6 cellular contexts compared by ENCODE assay signal in the genomic region with DNA sequence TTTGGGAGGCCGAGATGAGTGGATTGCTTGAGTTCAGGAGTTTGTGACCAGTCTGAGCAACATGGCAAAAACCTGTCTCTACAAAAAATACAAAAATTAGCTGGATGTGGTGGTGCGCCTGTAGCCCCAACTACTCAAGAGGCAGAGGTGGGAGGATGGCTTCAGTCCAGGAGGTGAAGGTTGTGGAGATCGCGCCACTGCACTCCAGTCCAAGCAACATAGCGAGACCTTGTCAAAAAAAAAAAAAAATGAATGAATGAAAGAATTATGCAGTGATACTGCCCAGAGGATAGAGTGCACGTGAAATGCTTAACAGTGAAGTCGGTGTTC. TPM values are rescaled to one million over a fixed set of nuclear protein-coding genes. Genes with fewer than 3 reads are reported as not detected.
DNase-seq lines count a peak whose midpoint lies in the region; ATAC-seq and TF ChIP-seq lines count a peak whose summit lies in the region.

No MANE protein-coding gene starts in this region.

- H3K27ac ChIP-seq in A673 (ENCODE audit: low read depth, low read length, poor library complexity, severe bottlenecking) (no peak overlapping the region), OCI-LY7 (ENCODE audit: low read depth, low read length, poor library complexity, severe bottlenecking) (no peak overlapping the region), iPS-20b (ENCODE audit: low read length) (no peak overlapping the region)

- H3K79me2 ChIP-seq in OCI-LY7 (ENCODE audit: insufficient read depth, low read depth, low read length): peaks cover 10% of the 10 kb centered on the region; the same call in 1 of the 2 replicates

- no peaks in the 10 kb centered on the region for H4K20me1 ChIP-seq in OCI-LY7 (ENCODE audit: insufficient read depth, low read length)

- POLR2A ChIA-PET in A673 (lab: Charles Lee; ENCODE audit: low non-redundant PET): interaction anchor here (0.7 kb wide), 1 partner anchor 9 kb away, joined by 3 read pairs; no protein-coding TSS in a partner anchor
- POLR2A ChIA-PET in OCI-LY7 (lab: Charles Lee): interaction anchor here (0.6 kb wide), 1 partner anchor 1744 kb away, joined by 3 read pairs; no protein-coding TSS in a partner anchor

- BruUV-seq in A673 (replicated peaks; lab: Mats Ljungman, UMichigan) (no TSS peak), OCI-LY7 (replicated peaks; lab: Mats Ljungman, UMichigan) (no TSS peak)

- CTCF ChIA-PET in A673 (lab: Charles Lee) (no interaction called here), OCI-LY7 (lab: Charles Lee; ENCODE audit: unreplicated experiment) (no interaction called here)

- DNase-seq in A673 (ENCODE audit: low spot score) (no peak), OCI-LY7 (ENCODE audit: low spot score) (no peak), SHP77 treated with DMSO at 0.1 percent for 48 hours (lab: John Stamatoyannopoulos, UW) (no peak), NCI-H1694 treated with DMSO at 0.1 percent for 48 hours (lab: John Stamatoyannopoulos, UW) (no peak)

- H2AFZ ChIP-seq in OCI-LY7 (ENCODE audit: low read length): no peak overlapping the region

- H3K9me2 ChIP-seq in OCI-LY7 (ENCODE audit: insufficient read depth, low read length): no peaks in the 10 kb centered on the region

- peak overlapping the region; percentile 55; the same call in 1 of the 2 replicates for H3K4me2 ChIP-seq in OCI-LY7 (ENCODE audit: low read length)

- TF ChIP-seq CTCF in A673 (conservative IDR thresholded peaks at IDR 0.05; ENCODE audit: low read depth, low read length) (no peak), OCI-LY7 (conservative IDR thresholded peaks at IDR 0.05; ENCODE audit: low read length) (no peak)

- no peaks in the 10 kb centered on the region for H3K9me3 ChIP-seq in A673 (ENCODE audit: low read depth, low read length, poor library complexity, severe bottlenecking)
- H3K9me3 ChIP-seq in OCI-LY7 (ENCODE audit: low read length): no peaks in the 10 kb centered on the region
- no peaks in the 10 kb centered on the region for H3K9me3 ChIP-seq in iPS-20b (ENCODE audit: insufficient read depth, low read depth, low read length)

- no peak overlapping the region for H3K9ac ChIP-seq in iPS-20b (ENCODE audit: low read depth, low read length)

- H3K27me3 ChIP-seq in A673 (replicated peaks; ENCODE audit: insufficient read depth, low read depth, low read length, poor library complexity) (no peaks in the 10 kb centered on the region), iPS-20b (ENCODE audit: insufficient read depth, low read length) (no peaks in the 10 kb centered on the region)

- no peak for ATAC-seq in GM19351 (IDR thresholded peaks at IDR 0.05; ENCODE audit: unreplicated experiment)

- peak overlapping the region; percentile 93 for H3K4me3 ChIP-seq in A673 (ENCODE audit: low read depth, low read length, poor library complexity, severe bottlenecking)
- H3K4me3 ChIP-seq in OCI-LY7 (ENCODE audit: low read depth, low read length, poor library complexity, severe bottlenecking): peak overlapping the region; percentile 89
- H3K4me3 ChIP-seq in iPS-20b (ENCODE audit: low read length): peak overlapping the region; percentile 48; the same call in 1 of the 2 replicates

- H3K36me3 ChIP-seq in A673 (ENCODE audit: insufficient read depth, low read length, poor library complexity, severe bottlenecking): no peaks in the 10 kb centered on the region
- H3K36me3 ChIP-seq in OCI-LY7 (ENCODE audit: insufficient read depth, low read length): peaks cover 27% of the 10 kb centered on the region
- peaks cover 25% of the 10 kb centered on the region for H3K36me3 ChIP-seq in iPS-20b (ENCODE audit: insufficient read depth, low read depth, low read length)

- H3K4me1 ChIP-seq in A673 (ENCODE audit: insufficient read depth, low read length, poor library complexity, severe bottlenecking) (no peaks in the 10 kb centered on the region), OCI-LY7 (ENCODE audit: insufficient read depth, low read length, poor library complexity, severe bottlenecking) (peaks cover 14% of the 10 kb centered on the region), iPS-20b (ENCODE audit: insufficient read depth, low read length) (no peaks in the 10 kb centered on the region)

- intact Hi-C loops in A673 (cut with micrococcal nuclease; ENCODE audit: unreplicated experiment): no loop called here
- intact Hi-C loops in OCI-LY7 (cut with micrococcal nuclease; ENCODE audit: unreplicated experiment): no loop called here

RNA-seq across cellular contexts. Expression of gene DPH2, which starts 0.4 kb away (rescaled TPM):
- total RNA-seq in A673 (2021): 44.8 and 52.8 TPM in 2 replicates
- total RNA-seq in OCI-LY7 (2014; rRNA removed; shearing (Covaris generic)): 42.1 and 45.6 TPM in 2 replicates
- total RNA-seq in OCI-LY7 (2022): 21.6 and 28.6 TPM in 2 replicates

RNA-seq across cellular contexts. Expression of gene ATP6V0B, which starts 5.4 kb away (rescaled TPM):
- total RNA-seq in A673 (2021): 153 and 181 TPM in 2 replicates
- total RNA-seq in OCI-LY7 (2014; rRNA removed; shearing (Covaris generic)): 62.0 and 97.1 TPM in 2 replicates
- total RNA-seq in OCI-LY7 (2022): 58.9 and 68.4 TPM in 2 replicates

RNA-seq across cellular contexts. Expression of gene B4GALT2, which starts 9.6 kb away (rescaled TPM):
- 71.5 and 76.4 TPM in 2 replicates for total RNA-seq in A673 (2021)
- total RNA-seq in OCI-LY7 (2014; rRNA removed; shearing (Covaris generic)): 1.4 and 1.9 TPM in 2 replicates
- total RNA-seq in OCI-LY7 (2022): 0.57 and 0.65 TPM in 2 replicates

RNA-seq across cellular contexts. Expression of gene CCDC24, which starts 22.0 kb away (rescaled TPM):
- total RNA-seq in A673 (2021) (5.6 and 7.9 TPM in 2 replicates), OCI-LY7 (2022) (4.6 and 9.2 TPM in 2 replicates)
- 1.9 and 8.9 TPM in 2 replicates for total RNA-seq in OCI-LY7 (2014; rRNA removed; shearing (Covaris generic))

RNA-seq across cellular contexts. Expression of gene IPO13, which starts 22.6 kb away (rescaled TPM):
- 44.1 and 53.4 TPM in 2 replicates for total RNA-seq in A673 (2021)
- total RNA-seq in OCI-LY7 (2014; rRNA removed; shearing (Covaris generic)): 13.1 and 17.8 TPM in 2 replicates
- total RNA-seq in OCI-LY7 (2022): 24.1 and 26.5 TPM in 2 replicates

Comparison
In these comparisons a context has a peak if more than half of its experiments do, and no peak if none do; other contexts are left out.
1. RNA of gene B4GALT2, which starts 9.6 kb away (total RNA-seq): 71.5 to 76.4 TPM in A673; 0.57 to 1.9 TPM in OCI-LY7; every median in the first group is over 10 times any median in the second.
2. Peak in every context shown above with its lines, with median percentiles within 50 percentile points of each other: H3K4me3 ChIP-seq.